ENCODE assay signal across 8 cellular contexts in genomic region chr20:38434770-38435554, GRCh38. TPM values are rescaled to one million over a fixed set of nuclear protein-coding genes. Genes with fewer than 3 reads are reported as not detected.
DNase-seq lines count a peak whose midpoint lies in the region; ATAC-seq and FAIRE-seq lines count a peak whose summit lies in the region.

Gene SNHG17 (minus strand): TSS chr20:38435328.

- CTCF ChIA-PET in activated CD8-positive, alpha-beta memory T cell treated with anti-CD3 and anti-CD28 coated beads, Interleukin-2, amount 10 ng/mL, durations not matched to agents 7 days and 5 days (lab: Charles Lee): interaction anchor here (0.8 to 3.1 kb wide), 14 partner anchors 9 to 84 kb away, joined by 3 to 125 read pairs (median 6); partner anchors contain the start of gene RALGAPB

- peaks cover 0 to 14% (median 5%) of the 10 kb centered on the region in 11 experiments; a peak in 5 of 22 replicates for H3K9me3 ChIP-seq in BLaER1 treated with 17β-estradiol and CSF1 and Interleukin-3, amounts not matched to agents 10 nM and 100 nM (replicated peaks in 1 of 11)
- H3K9me3 ChIP-seq in endocrine pancreas (ENCODE audit: control insufficient read depth, low read length): no peaks in the 10 kb centered on the region

- H3K36me3 ChIP-seq in BLaER1 treated with 17β-estradiol and CSF1 and Interleukin-3, amounts not matched to agents 10 nM and 100 nM: peaks cover 39 to 48% (median 45%) of the 10 kb centered on the region in 11 experiments
- H3K36me3 ChIP-seq in endocrine pancreas (ENCODE audit: control insufficient read depth, insufficient read depth, low read length): peaks cover 15% of the 10 kb centered on the region

- peak within 1 kb of the TSS; percentile 70 to 99 (median 88) for H3K4me3 ChIP-seq in BLaER1 treated with 17β-estradiol and CSF1 and Interleukin-3, amounts not matched to agents 10 nM and 100 nM
- H3K4me3 ChIP-seq in endocrine pancreas (ENCODE audit: control insufficient read depth, insufficient read depth, low read length): peak within 1 kb of the TSS; percentile 7

- peaks cover 11% of the 10 kb centered on the region for H3K27me3 Mint-ChIP-seq in activated CD8-positive, alpha-beta memory T cell treated with anti-CD3 and anti-CD28 coated beads, Interleukin-2, amount 10 ng/mL, durations not matched to agents 7 days and 5 days

- peak within 1 kb of the TSS; percentile 77 to 99 (median 95) for H3K27ac ChIP-seq in BLaER1 treated with 17β-estradiol and CSF1 and Interleukin-3, amounts not matched to agents 10 nM and 100 nM

- peaks cover 42 to 48% (median 46%) of the 10 kb centered on the region in 11 experiments for H4K20me1 ChIP-seq in BLaER1 treated with 17β-estradiol and CSF1 and Interleukin-3, amounts not matched to agents 10 nM and 100 nM

- peaks cover 44% of the 10 kb centered on the region for H3K36me3 Mint-ChIP-seq in activated CD8-positive, alpha-beta memory T cell treated with anti-CD3 and anti-CD28 coated beads, Interleukin-2, amount 10 ng/mL, durations not matched to agents 7 days and 5 days

- peaks cover 42% of the 10 kb centered on the region for H3K4me1 Mint-ChIP-seq in activated CD8-positive, alpha-beta memory T cell treated with anti-CD3 and anti-CD28 coated beads, Interleukin-2, amount 10 ng/mL, durations not matched to agents 7 days and 5 days

- peak; percentile 94 for DNase-seq in HTR-8/SVneo (ENCODE audit: insufficient read length, low spot score)
- DNase-seq in NOMO-1 treated with dmso at 0.1 percent for 144 hours (lab: John Stamatoyannopoulos, UW; ENCODE audit: unreplicated experiment): peak; percentile 90
- DNase-seq in activated CD8-positive, alpha-beta memory T cell treated with anti-CD3 and anti-CD28 coated beads, Interleukin-2, amount 10 ng/mL, durations not matched to agents 7 days and 5 days: peak; percentile 92
- DNase-seq in mesenteric fat pad (ENCODE audit: low spot score): peak; percentile 97
- DNase-seq in stimulated activated CD8-positive, alpha-beta memory T cell treated with anti-CD3 and anti-CD28 coated beads, Interleukin-15, amount 100 ng/mL, for 1 hour (ENCODE audit: low read depth): peak; percentile 77

- peak within 1 kb of the TSS; percentile 97 for H3K4me3 Mint-ChIP-seq in activated CD8-positive, alpha-beta memory T cell treated with anti-CD3 and anti-CD28 coated beads, Interleukin-2, amount 10 ng/mL, durations not matched to agents 7 days and 5 days

- no peaks in the 10 kb centered on the region for H3K9me3 Mint-ChIP-seq in activated CD8-positive, alpha-beta memory T cell treated with anti-CD3 and anti-CD28 coated beads, Interleukin-2, amount 10 ng/mL, durations not matched to agents 7 days and 5 days (ENCODE audit: low read depth)

- ATAC-seq in GM19372 (IDR thresholded peaks at IDR 0.05; ENCODE audit: low read depth, unreplicated experiment): peak; percentile 75
- ATAC-seq in activated CD8-positive, alpha-beta memory T cell treated with anti-CD3 and anti-CD28 coated beads, Interleukin-2, amount 10 ng/mL, durations not matched to agents 7 days and 5 days: peak; percentile 87

- H3K27ac Mint-ChIP-seq in activated CD8-positive, alpha-beta memory T cell treated with anti-CD3 and anti-CD28 coated beads, Interleukin-2, amount 10 ng/mL, durations not matched to agents 7 days and 5 days: peak within 1 kb of the TSS; percentile 91

- H3K4me2 ChIP-seq in BLaER1 treated with 17β-estradiol and CSF1 and Interleukin-3, amounts not matched to agents 10 nM and 100 nM: peak within 1 kb of the TSS; percentile 88 to 99 (median 97)

- FAIRE-seq in HTR-8/SVneo (lab: Jason Lieb, UNC): peak; percentile 96

- H3K4me1 ChIP-seq in BLaER1 treated with 17β-estradiol and CSF1 and Interleukin-3, amounts not matched to agents 10 nM and 100 nM: peaks cover 33 to 42% (median 36%) of the 10 kb centered on the region in 10 experiments
- no peaks in the 10 kb centered on the region for H3K4me1 ChIP-seq in endocrine pancreas (ENCODE audit: control insufficient read depth, insufficient read depth, low read length)

- no peaks in the 10 kb centered on the region for H3K27me3 ChIP-seq in BLaER1 treated with 17β-estradiol and CSF1 and Interleukin-3, amounts not matched to agents 10 nM and 100 nM
- no peaks in the 10 kb centered on the region for H3K27me3 ChIP-seq in endocrine pancreas (ENCODE audit: control insufficient read depth, insufficient read depth, low read length)

- H3K9ac ChIP-seq in BLaER1 treated with 17β-estradiol and CSF1 and Interleukin-3, amounts not matched to agents 10 nM and 100 nM: peak within 1 kb of the TSS; percentile 87 to 99 (median 97)
- H3K9ac ChIP-seq in endocrine pancreas (ENCODE audit: control insufficient read depth, insufficient read depth, low read length): peak within 1 kb of the TSS; percentile 55

RNA-seq across cellular contexts. Expression of gene SNHG17, which starts in this region (rescaled TPM):
- 100 to 1,000 TPM in 1 of 2 experiments, 10 to 100 TPM in 1; 92.3 to 123 TPM for total RNA-seq in activated CD8-positive, alpha-beta memory T cell treated with anti-CD3 and anti-CD28 coated beads, Interleukin-2, amount 10 ng/mL, durations not matched to agents 7 days and 5 days
- total RNA-seq in mesenteric fat pad: 63.9 TPM

Comparison
In these comparisons a context has a peak if more than half of its experiments do, and no peak if none do; other contexts are left out.
1. Peak in every context shown above with its lines: DNase-seq, ATAC-seq, H3K4me3 ChIP-seq and H3K27ac ChIP-seq.